In the genomic region with DNA sequence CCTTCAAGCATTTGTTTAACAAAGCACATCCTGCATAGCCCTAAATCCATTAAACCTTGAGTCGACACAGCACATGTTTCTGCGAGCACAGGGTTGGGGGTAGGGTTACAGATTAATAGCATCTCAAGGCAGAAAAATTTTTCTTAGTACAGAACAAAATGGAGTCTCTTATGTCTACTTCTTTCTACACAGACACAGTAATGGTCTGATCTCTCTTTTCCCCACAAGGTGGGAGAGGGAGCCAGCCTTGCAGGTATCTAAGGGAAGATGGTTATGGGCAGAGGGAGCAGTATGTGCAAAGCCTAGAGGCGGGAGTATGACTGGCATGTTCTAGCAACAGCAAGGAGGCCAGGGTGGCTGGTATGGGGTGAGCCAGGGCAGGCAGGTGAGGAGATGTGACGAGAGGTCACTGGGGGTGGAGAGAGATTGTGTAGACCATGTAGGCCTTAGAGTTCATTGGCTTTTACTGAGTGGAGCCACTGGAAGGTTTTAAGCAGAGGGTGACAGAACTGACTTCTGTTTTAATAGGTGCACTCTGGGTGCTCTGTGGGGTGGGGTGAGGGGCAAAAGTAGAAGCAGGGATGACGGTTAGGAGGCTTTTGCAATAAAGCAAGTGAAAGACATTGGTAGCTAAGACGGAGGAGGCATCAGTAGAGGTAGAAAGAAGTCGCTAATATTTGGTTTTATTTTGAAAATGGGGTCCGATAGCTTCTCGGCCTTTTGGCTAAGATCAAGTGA, we compare ENCODE assay signal across 17 cellular contexts. TPM values are rescaled to one million over a fixed set of nuclear protein-coding genes. Genes with fewer than 3 reads are reported as not detected.
"Had no signal": no experiment of that assay in that cellular context is flagged by ENCODE, and none has a peak within 500 bp of the region (broad histone marks: within the 10 kb centered on the region; RNA-seq: fewer than 3 reads in every experiment).

No MANE protein-coding gene starts in this region.

- H3K27ac Mint-ChIP-seq: activated naive CD4-positive, alpha-beta T cell treated with anti-CD3 and anti-CD28 coated beads, Interleukin-2, amount 50 U/mL, for 72 hours; brain; nephron; stimulated activated memory B cell treated with anti-CD40 and anti-IgM and Interleukin-4, amounts not matched to agents 10 μg/mL and 1 μg/mL and 100 μg/mL, for 72 hours had no signal

- H3K36me3 ChIP-seq: gastroesophageal sphincter, heart left ventricle, upper lobe of left lung had no signal

- FAIRE-seq: islet of Langerhans had no signal

- ATAC-seq: activated naive CD4-positive, alpha-beta T cell treated with anti-CD3 and anti-CD28 coated beads, Interleukin-2, amount 50 U/mL, for 72 hours; gastroesophageal sphincter; heart left ventricle; right cardiac atrium; stimulated activated memory B cell treated with anti-CD40 and anti-IgM and Interleukin-4, amounts not matched to agents 10 μg/mL and 1 μg/mL and 100 μg/mL, for 72 hours had no signal

- H3K4me1 ChIP-seq: parathyroid adenoma had no signal

- H3K9me3 ChIP-seq: gastroesophageal sphincter, heart left ventricle, testis, upper lobe of left lung had no signal

- H3K27ac ChIP-seq: epithelial cell of prostate, gastroesophageal sphincter, heart left ventricle, parathyroid adenoma, skin epidermis, testis had no signal

- H3K9me3 Mint-ChIP-seq: activated naive CD4-positive, alpha-beta T cell treated with anti-CD3 and anti-CD28 coated beads, Interleukin-2, amount 50 U/mL, for 72 hours; nephron; stimulated activated memory B cell treated with anti-CD40 and anti-IgM and Interleukin-4, amounts not matched to agents 10 μg/mL and 1 μg/mL and 100 μg/mL, for 72 hours had no signal

- H2AFZ ChIP-seq: parathyroid adenoma had no signal

- H3K79me2 ChIP-seq: parathyroid adenoma had no signal

- H3K4me3 Mint-ChIP-seq: brain; nephron; stimulated activated memory B cell treated with anti-CD40 and anti-IgM and Interleukin-4, amounts not matched to agents 10 μg/mL and 1 μg/mL and 100 μg/mL, for 72 hours had no signal

- H3K27me3 Mint-ChIP-seq: stimulated activated memory B cell treated with anti-CD40 and anti-IgM and Interleukin-4, amounts not matched to agents 10 μg/mL and 1 μg/mL and 100 μg/mL, for 72 hours had no signal

- H3K4me3 ChIP-seq: gastroesophageal sphincter, heart left ventricle, skin epidermis, testis, upper lobe of left lung had no signal

- H3K9ac ChIP-seq: parathyroid adenoma had no signal

- H3K36me3 Mint-ChIP-seq: brain; stimulated activated memory B cell treated with anti-CD40 and anti-IgM and Interleukin-4, amounts not matched to agents 10 μg/mL and 1 μg/mL and 100 μg/mL, for 72 hours had no signal

- H3K27me3 ChIP-seq: gastroesophageal sphincter, heart left ventricle, testis, upper lobe of left lung had no signal

- DNase-seq: activated T-cell treated with anti-CD3 and anti-CD28 coated beads, Interleukin-2, amount 50 U/mL, for 1 hour; aorta; heart left ventricle; right cardiac atrium; T-helper 9 cell; testis; upper lobe of left lung had no signal

RNA-seq across cellular contexts. Expression of a gene that starts 42.0 kb away (rescaled TPM):
- total RNA-seq: chondrocyte had no signal
